In the genomic region with DNA sequence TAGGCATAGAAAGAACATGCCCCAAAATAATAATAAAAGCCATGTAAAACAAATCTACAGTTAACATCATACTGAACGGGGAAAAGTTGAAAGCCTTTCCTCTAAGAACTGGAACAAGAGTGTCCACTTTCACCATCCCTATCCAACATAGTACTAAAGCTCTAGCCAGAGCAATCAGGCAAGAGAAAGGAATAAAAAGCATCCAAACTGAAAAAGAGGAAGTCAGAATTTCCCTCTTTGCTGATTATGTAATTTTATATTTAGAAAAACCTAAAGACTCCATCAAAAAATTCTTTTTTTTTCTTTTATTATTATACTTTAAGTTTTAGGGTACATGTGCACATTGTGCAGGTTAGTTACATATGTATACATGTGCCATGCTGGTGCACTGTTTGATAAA, we compare ENCODE assay signal across 1 cellular context.
TF ChIP-seq lines count a peak whose summit lies in the region.

No MANE protein-coding gene starts in this region.

TF ChIP-seq in WTC11, 78 proteins besides CTCF, POLR2A, EP300 and RAD21 (continued from another document):
- TF ChIP-seq ZSCAN18 (CRISPR knock-in tag; IDR thresholded peaks at IDR 0.05) (no peak), ZNF263 (CRISPR knock-in tag; IDR thresholded peaks at IDR 0.05; ENCODE audit: low read depth) (no peak), STAT6 (CRISPR knock-in tag; conservative IDR thresholded peaks at IDR 0.05; ENCODE audit: low read depth) (no peak), ZNF121 (CRISPR knock-in tag; IDR thresholded peaks at IDR 0.05) (no peak)
